ENCODE assay signal across 23 cellular contexts in genomic region chr7:2118056-2118455, GRCh38.
"Had no signal": no experiment of that assay in that cellular context is flagged by ENCODE, and none has a peak within 500 bp of the region (broad histone marks: within the 10 kb centered on the region; RNA-seq: fewer than 3 reads in every experiment).

No MANE protein-coding gene starts in this region.

- H2AFZ ChIP-seq: parathyroid adenoma had no signal

- ATAC-seq: activated CD4-positive, CD25-positive, alpha-beta regulatory T cell treated with anti-CD3 and anti-CD28 coated beads, Interleukin-2, amount 50 U/mL, for 24 hours; activated CD8-positive, alpha-beta T cell treated with anti-CD3 and anti-CD28 coated beads, Interleukin-2, amount 10 ng/mL, durations not matched to agents 7 days and 5 days; activated T-cell treated with anti-CD3 and anti-CD28 coated beads, Interleukin-2, amount 50 U/mL, for 4 hours; body of pancreas; left lobe of liver; right lobe of liver; T-cell had no signal

- H3K4me3 ChIP-seq: body of pancreas, right lobe of liver, smooth muscle cell, thyroid gland had no signal

- H3K4me2 ChIP-seq: smooth muscle cell had no signal

- FAIRE-seq: colon, endometrium, frontal cortex, kidney had no signal

- H3K9ac ChIP-seq: parathyroid adenoma had no signal

- H3K79me2 ChIP-seq: parathyroid adenoma had no signal

- H3K27ac ChIP-seq: body of pancreas, neutrophil, parathyroid adenoma, right lobe of liver had no signal

- H3K9me3 ChIP-seq: body of pancreas, neutrophil, right lobe of liver, thyroid gland had no signal

- H3K36me3 ChIP-seq: right lobe of liver, thyroid gland had no signal

- DNase-seq: activated CD4-positive, alpha-beta T cell treated with anti-CD3 and anti-CD28 coated beads, Interleukin-2, amount 10 ng/mL, durations not matched to agents 7 days and 5 days; activated CD8-positive, alpha-beta memory T cell treated with anti-CD3 and anti-CD28 coated beads, Interleukin-2, amount 50 U/mL, for 4 hours; activated CD8-positive, alpha-beta T cell treated with anti-CD3 and anti-CD28 coated beads, Interleukin-2, amount 10 ng/mL, durations not matched to agents 7 days and 5 days; activated naive CD4-positive, alpha-beta T cell treated with anti-CD3 and anti-CD28 coated beads for 36 hours; activated T-cell treated with anti-CD3 and anti-CD28 coated beads, Interleukin-2, amount 50 U/mL, for 4 hours; body of pancreas; caudate nucleus; head of caudate nucleus; kidney; midbrain; right lobe of liver; stimulated activated CD4-positive, alpha-beta T cell treated with anti-CD3 and anti-CD28 coated beads, Interleukin-4, amount 100 ng/mL, for 24 hours; stimulated activated naive B cell treated with anti-CD40 and anti-IgM and Interleukin-4, amounts not matched to agents 10 μg/mL and 1 μg/mL and 100 μg/mL, for 72 hours; T-cell had no signal

- H3K4me1 ChIP-seq: body of pancreas, parathyroid adenoma, right lobe of liver had no signal

- H3K27me3 ChIP-seq: body of pancreas, right lobe of liver, thyroid gland had no signal
